ENCODE assay signal across 1 cellular context in genomic region chr1:70264875-70265274, GRCh38.
A peak's percentile ranks its signal among the peaks of the same experiment; 100 is the strongest.
TF ChIP-seq lines count a peak whose summit lies in the region.

No MANE protein-coding gene starts in this region.

TF ChIP-seq in K562, 482 proteins besides CTCF, POLR2A, EP300 and RAD21 (continued from another document):
- TF ChIP-seq NR2C1 (IDR thresholded peaks at IDR 0.05) (no peak), NR2C1 (tag; IDR thresholded peaks at IDR 0.05) (0 out of 2 replicates have a peak, but pooled peaks have one; percentile 33), ARID1B (IDR thresholded peaks at IDR 0.05) (peak; percentile 30; the same call in 1 of the 2 replicates), XRCC3 (IDR thresholded peaks at IDR 0.05) (no peak), ZNF644 (tag; IDR thresholded peaks at IDR 0.05; ENCODE audit: low read depth) (no peak), ARID4B (CRISPR knock-in tag; IDR thresholded peaks at IDR 0.05) (no peak), TCF3 (CRISPR knock-in tag; IDR thresholded peaks at IDR 0.05) (peak; percentile 48), RNF219 (CRISPR knock-in tag; IDR thresholded peaks at IDR 0.05) (no peak), CBFA2T3 (IDR thresholded peaks at IDR 0.05) (peak; percentile 47), BRD9 (IDR thresholded peaks at IDR 0.05; ENCODE audit: low read depth, partially characterized antibody) (no peak), ZSCAN32 (CRISPR knock-in tag; IDR thresholded peaks at IDR 0.05) (no peak), DPF2 (IDR thresholded peaks at IDR 0.05) (0 out of 2 replicates have a peak, but pooled peaks have one; percentile 15), TEAD4 (IDR thresholded peaks at IDR 0.05; ENCODE audit: low read length) (peak; percentile 47), TEAD4 (CRISPR knock-in tag; IDR thresholded peaks at IDR 0.05; ENCODE audit: borderline replicate concordance) (no peak), TAF9B (IDR thresholded peaks at IDR 0.05; ENCODE audit: partially characterized antibody) (no peak)
